In genomic region chr20:63158352-63158751, GRCh38 we compare ENCODE assay signal across 2 cellular contexts.
TF ChIP-seq lines count a peak whose summit lies in the region.

No MANE protein-coding gene starts in this region.

TF ChIP-seq in IMR-90, 13 proteins besides CTCF, POLR2A, EP300 and RAD21:
- no peak for TF ChIP-seq MAZ (IDR thresholded peaks at IDR 0.05; ENCODE audit: borderline replicate concordance, low read depth, low read length)
- no peak for TF ChIP-seq RCOR1 (IDR thresholded peaks at IDR 0.05; ENCODE audit: insufficient replicate concordance, low read length)
- no peak for TF ChIP-seq NFE2L2 (IDR thresholded peaks at IDR 0.05; ENCODE audit: low read depth, low read length)
- no peak for TF ChIP-seq SMC3 (IDR thresholded peaks at IDR 0.05; ENCODE audit: low read depth, low read length)
TF ChIP-seq in IMR-90: peak in this region for 0.

TF ChIP-seq in H1, 55 proteins besides CTCF, POLR2A, EP300 and RAD21:
- TF ChIP-seq JUN (IDR thresholded peaks at IDR 0.05; ENCODE audit: low read depth, low read length): no peak
